Comparison of ENCODE assay signal across 9 cellular contexts in genomic region chr1:203557958-203558760, GRCh38.
DNase-seq lines count a peak whose midpoint lies in the region; ATAC-seq, FAIRE-seq and TF ChIP-seq lines count a peak whose summit lies in the region.
"Had no signal": no experiment of that assay in that cellular context is flagged by ENCODE, and none has a peak within 500 bp of the region (broad histone marks: within the 10 kb centered on the region; RNA-seq: fewer than 3 reads in every experiment).

No MANE protein-coding gene starts in this region.

- ATAC-seq in HG03565 (IDR thresholded peaks at IDR 0.05; ENCODE audit: unreplicated experiment): no peak
- no peak for ATAC-seq in GM21423 (IDR thresholded peaks at IDR 0.05; ENCODE audit: unreplicated experiment)
- ATAC-seq: left colon had no signal

- FAIRE-seq in kidney (lab: Jason Lieb, UNC): no peak

- no peak for TF ChIP-seq POLR2A in transverse colon (IDR thresholded peaks at IDR 0.05)

- H3K4me3 ChIP-seq in kidney (ENCODE audit: low read length in 2 of 2): no peak overlapping the region
- H3K4me3 ChIP-seq in transverse colon: no peak overlapping the region

- H3K9me3 ChIP-seq in kidney (ENCODE audit: control insufficient read depth in 1 of 2, low read length in 2 of 2): no peaks in the 10 kb centered on the region
- H3K9me3 ChIP-seq in transverse colon: no peaks in the 10 kb centered on the region

- WGBS in transverse colon (ENCODE audit: low coverage in 1 of 2), 2 donors: 51% methylated on average over 5 of the region's 5 CpGs; no CpG with 5 or more reads in 1 of the 2 donors

- peak; percentile 48 for TF ChIP-seq EP300 in transverse colon (IDR thresholded peaks at IDR 0.05; ENCODE audit: low read depth)

- in situ Hi-C loops in transverse colon (cut with MboI; ENCODE audit: low pct_ligation_motif_present in 1 of 4, low pct_unique_long_range_greater_than_20kb in 1 of 4, low sequenced_read_pairs in 3 of 4): no loop called here

- DNase-seq in NCI-H2107 treated with DMSO at 0.1 percent for 48 hours (lab: John Stamatoyannopoulos, UW; ENCODE audit: unreplicated experiment) (peak; percentile 49), NCI-H2107 (lab: John Stamatoyannopoulos, UW) (no peak), astrocyte of the hippocampus (ENCODE audit: low read depth, low spot score) (peak; percentile 92), kidney (peak; percentile 68), transverse colon (peak; percentile 10), NCI-H2196 (lab: John Stamatoyannopoulos, UW; ENCODE audit: unreplicated experiment) (no peak)

- peaks cover 14 to 19% of the 10 kb centered on the region in 2 donors for H3K4me1 ChIP-seq in kidney (ENCODE audit: control insufficient read depth in 1 of 2, insufficient read depth in 1 of 2, low read depth in 1 of 2, low read length in 2 of 2)
- H3K4me1 ChIP-seq in transverse colon: peaks cover 8 to 46% (median 19%) of the 10 kb centered on the region in 4 donors

- no peaks in the 10 kb centered on the region for H3K36me3 ChIP-seq in kidney (ENCODE audit: control insufficient read depth in 1 of 2, insufficient read depth in 2 of 2, low read length in 2 of 2)
- no peaks in the 10 kb centered on the region for H3K36me3 ChIP-seq in transverse colon

- no peaks in the 10 kb centered on the region for H3K27me3 ChIP-seq in transverse colon

- intact Hi-C loops in kidney (cut with DNase I) (no loop called here), transverse colon (cut with DNase I; ENCODE audit: low total_unique reads) (loop anchor here (5.0 kb wide), 1 partner anchor 46 kb away; no protein-coding TSS in a partner anchor)

- H3K27ac ChIP-seq in kidney (ENCODE audit: low read depth in 2 of 2, low read length in 2 of 2): peak overlapping the region; percentile 84 to 89
- H3K27ac ChIP-seq in transverse colon: peak overlapping the region; percentile 84 to 90 (median 84)

- no peak for TF ChIP-seq CTCF in kidney (IDR thresholded peaks at IDR 0.05; ENCODE audit: borderline replicate concordance, extremely low read depth, insufficient read depth)
- no peak for TF ChIP-seq CTCF in transverse colon (IDR thresholded peaks at IDR 0.05)

- no peak overlapping the region for H3K9ac ChIP-seq in kidney (ENCODE audit: low read length in 2 of 2)

Comparison
In these comparisons a context has a peak if more than half of its experiments do, and no peak if none do; other contexts are left out.
1. DNase-seq: peak in NCI-H2107 treated with DMSO at 0.1 percent for 48 hours (single experiment), astrocyte of the hippocampus (single experiment), kidney (single experiment) and transverse colon (single experiment); none in NCI-H2107 (single experiment) and NCI-H2196 (single experiment).